10 cellular contexts compared by ENCODE assay signal in the genomic region with DNA sequence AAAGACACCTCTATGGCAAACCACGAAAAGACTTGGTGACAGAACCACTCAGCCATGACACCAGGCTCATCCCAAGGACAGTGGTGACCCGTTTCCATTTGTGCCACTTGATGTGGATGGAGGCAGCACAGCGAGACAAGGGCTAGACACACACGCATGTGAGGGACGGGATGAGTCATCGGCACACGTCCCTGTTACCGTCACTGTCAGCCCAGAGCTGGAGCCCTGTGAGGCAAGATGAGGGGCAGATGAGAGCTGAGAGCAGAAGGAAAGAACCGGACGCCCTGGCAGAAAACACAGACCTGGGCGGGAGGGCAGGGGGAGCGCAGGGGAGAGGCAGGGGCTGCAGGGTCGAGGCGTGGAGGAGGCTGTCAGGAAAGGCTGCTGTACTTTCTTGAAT. TPM values are rescaled to one million over a fixed set of nuclear protein-coding genes. Genes with fewer than 3 reads are reported as not detected.
DNase-seq lines count a peak whose midpoint lies in the region; ATAC-seq and TF ChIP-seq lines count a peak whose summit lies in the region.
"Had no signal": no experiment of that assay in that cellular context is flagged by ENCODE, and none has a peak within 500 bp of the region (broad histone marks: within the 10 kb centered on the region; RNA-seq: fewer than 3 reads in every experiment).

No MANE protein-coding gene starts in this region.

- H3K9me3 Mint-ChIP-seq in MCF 10A (ENCODE audit: unreplicated experiment), result no peaks in the 10 kb centered on the region

- H3K36me3 ChIP-seq in breast epithelium (no peaks in the 10 kb centered on the region), NT2/D1 (ENCODE audit: insufficient read depth, insufficient read length, low read length) (no peaks in the 10 kb centered on the region), upper lobe of right lung (no peaks in the 10 kb centered on the region)

- no peak for TF ChIP-seq POLR2A in breast epithelium (IDR thresholded peaks at IDR 0.05)

- H3K27me3 Mint-ChIP-seq in MCF 10A (ENCODE audit: insufficient read depth, unreplicated experiment), result no peaks in the 10 kb centered on the region

- H3K4me1 ChIP-seq in breast epithelium, result peaks cover 3 to 14% of the 10 kb centered on the region in 2 donors
- peaks cover 48% of the 10 kb centered on the region for H3K4me1 ChIP-seq in NT2/D1 (ENCODE audit: insufficient read depth, insufficient read length)
- H3K4me1 ChIP-seq in upper lobe of right lung, result no peaks in the 10 kb centered on the region

- no peak overlapping the region for H3K4me3 Mint-ChIP-seq in MCF 10A (ENCODE audit: unreplicated experiment)
- H3K4me3 Mint-ChIP-seq: activated naive CD4-positive, alpha-beta T cell treated with anti-CD3 and anti-CD28 coated beads, Interleukin-2, amount 10 ng/mL, durations not matched to agents 7 days and 5 days had no signal

- no peak for ATAC-seq in upper lobe of right lung
- no peak for ATAC-seq in HG02970 (IDR thresholded peaks at IDR 0.05; ENCODE audit: low FRiP score, unreplicated experiment)

- no TSS peak for BruUV-seq in MCF 10A (replicated peaks; lab: Mats Ljungman, UMichigan)

- POLR2A ChIA-PET in MCF 10A (lab: Yijun Ruan, JAX), result interaction anchor here (1.4 kb wide), 1 partner anchor 8 kb away, joined by 5 read pairs; no protein-coding TSS in a partner anchor

- H3K27me3 ChIP-seq in breast epithelium (no peaks in the 10 kb centered on the region), NT2/D1 (ENCODE audit: insufficient read depth, insufficient read length) (no peaks in the 10 kb centered on the region), upper lobe of right lung (no peaks in the 10 kb centered on the region)

- H3K9ac ChIP-seq in NT2/D1 (ENCODE audit: insufficient read length, low read depth), result peak overlapping the region; percentile 34

- intact Hi-C loops in MCF 10A (cut with micrococcal nuclease) (no loop called here), breast epithelium (cut with DNase I; ENCODE audit: low total_unique reads) (no loop called here), upper lobe of right lung (cut with DNase I) (no loop called here)

- H3K4me3 ChIP-seq in breast epithelium, result peak overlapping the region in 1 of 3 donors; percentile 25
- no peak overlapping the region for H3K4me3 ChIP-seq in NT2/D1 (ENCODE audit: insufficient read length, low read depth)
- H3K4me3 ChIP-seq in upper lobe of right lung, result no peak overlapping the region

- H3K9me3 ChIP-seq in breast epithelium (no peaks in the 10 kb centered on the region), NT2/D1 (ENCODE audit: insufficient read depth, low read length) (no peaks in the 10 kb centered on the region), upper lobe of right lung (no peaks in the 10 kb centered on the region)

- no peaks in the 10 kb centered on the region for H3K36me3 Mint-ChIP-seq in MCF 10A (ENCODE audit: insufficient read depth, unreplicated experiment)
- H3K36me3 Mint-ChIP-seq: activated naive CD4-positive, alpha-beta T cell treated with anti-CD3 and anti-CD28 coated beads, Interleukin-2, amount 10 ng/mL, durations not matched to agents 7 days and 5 days had no signal

- TF ChIP-seq CTCF in MCF 10A (IDR thresholded peaks at IDR 0.05; ENCODE audit: unreplicated experiment) (no peak), breast epithelium (IDR thresholded peaks at IDR 0.05) (no peak), upper lobe of right lung (IDR thresholded peaks at IDR 0.05) (no peak)

- peak overlapping the region in 1 of 2 donors; percentile 12 for H3K27ac ChIP-seq in breast epithelium
- no peak overlapping the region for H3K27ac ChIP-seq in upper lobe of right lung

- DNase-seq in MCF 10A (ENCODE audit: unreplicated experiment) (peak; percentile 55), breast epithelium (ENCODE audit: low spot score in 2 of 2) (no peak), NT2/D1 (ENCODE audit: low read depth, low spot score) (no peak), fibroblast of gingiva (ENCODE audit: low read depth) (peak; percentile 55), superior temporal gyrus (ENCODE audit: extremely low spot score) (peak; percentile 56), dedifferentiated amniotic fluid mesenchymal stem cell (ENCODE audit: extremely low spot score) (no peak), upper lobe of right lung (no peak)
- DNase-seq: activated naive CD4-positive, alpha-beta T cell treated with anti-CD3 and anti-CD28 coated beads, Interleukin-2, amount 10 ng/mL, durations not matched to agents 7 days and 5 days; foreskin melanocyte had no signal

- CTCF ChIA-PET in MCF 10A (lab: Yijun Ruan, JAX), result interaction anchor here (0.9 kb wide), 1 partner anchor 172 kb away, joined by 4 read pairs; no protein-coding TSS in a partner anchor

- peaks cover 12% of the 10 kb centered on the region for H3K4me1 Mint-ChIP-seq in MCF 10A (ENCODE audit: insufficient read depth, unreplicated experiment)

- H3K27ac Mint-ChIP-seq in MCF 10A (ENCODE audit: low read depth, unreplicated experiment), result no peak overlapping the region
- H3K27ac Mint-ChIP-seq: activated naive CD4-positive, alpha-beta T cell treated with anti-CD3 and anti-CD28 coated beads, Interleukin-2, amount 10 ng/mL, durations not matched to agents 7 days and 5 days had no signal

RNA-seq across cellular contexts. Expression of a gene that starts 57.8 kb away (rescaled TPM):
- total RNA-seq in MCF 10A (2022), result 77.1 and 86.9 TPM in 2 replicates
- 10 to 100 TPM in 2 of 3 donors, under 1 TPM in 1; 0.80 to 18.0 (median 16.2) TPM for total RNA-seq in breast epithelium
- total RNA-seq in upper lobe of right lung, result 55.2 TPM

Comparison
In these comparisons a context has a peak if more than half of its experiments do, and no peak if none do; other contexts are left out.
1. DNase-seq: peak in MCF 10A (single experiment), fibroblast of gingiva (single experiment) and superior temporal gyrus (single experiment); none in breast epithelium (0 of 2), NT2/D1 (single experiment), dedifferentiated amniotic fluid mesenchymal stem cell (single experiment) and upper lobe of right lung (single experiment).